Comparison of ENCODE assay signal across 9 cellular contexts in genomic region chr3:188037116-188037718, GRCh38.
DNase-seq lines count a peak whose midpoint lies in the region; TF ChIP-seq lines count a peak whose summit lies in the region.
"Had no signal": no experiment of that assay in that cellular context is flagged by ENCODE, and none has a peak within 500 bp of the region (broad histone marks: within the 10 kb centered on the region; RNA-seq: fewer than 3 reads in every experiment).

No MANE protein-coding gene starts in this region.

- intact Hi-C loops in activated CD4-positive, alpha-beta memory T cell treated with anti-CD3 and anti-CD28 coated beads for 36 hours (cut with micrococcal nuclease): no loop called here

- H3K9me3 ChIP-seq in BLaER1: peaks cover 38% of the 10 kb centered on the region

- H3K36me3 Mint-ChIP-seq in mesothelial cell of epicardium: no peaks in the 10 kb centered on the region
- H3K36me3 Mint-ChIP-seq in activated CD4-positive, alpha-beta memory T cell treated with anti-CD3 and anti-CD28 coated beads for 36 hours: no peaks in the 10 kb centered on the region

- POLR2A ChIA-PET in activated CD4-positive, alpha-beta memory T cell treated with anti-CD3 and anti-CD28 coated beads for 36 hours (lab: Charles Lee): no interaction called here

- H3K4me1 Mint-ChIP-seq in mesothelial cell of epicardium: peaks cover 13% of the 10 kb centered on the region
- peaks cover 10% of the 10 kb centered on the region for H3K4me1 Mint-ChIP-seq in activated CD4-positive, alpha-beta memory T cell treated with anti-CD3 and anti-CD28 coated beads for 36 hours (ENCODE audit: low read depth)

- H3K9me3 Mint-ChIP-seq in mesothelial cell of epicardium: peaks cover 11% of the 10 kb centered on the region
- no peaks in the 10 kb centered on the region for H3K9me3 Mint-ChIP-seq in activated CD4-positive, alpha-beta memory T cell treated with anti-CD3 and anti-CD28 coated beads for 36 hours

- no peak overlapping the region for H3K4me3 Mint-ChIP-seq in mesothelial cell of epicardium
- H3K4me3 Mint-ChIP-seq in activated CD4-positive, alpha-beta memory T cell treated with anti-CD3 and anti-CD28 coated beads for 36 hours: no peak overlapping the region

- H4K20me1 ChIP-seq in BLaER1: no peaks in the 10 kb centered on the region

- H3K36me3 ChIP-seq in BLaER1: no peaks in the 10 kb centered on the region

- no peak overlapping the region for H3K27ac Mint-ChIP-seq in mesothelial cell of epicardium
- H3K27ac Mint-ChIP-seq in activated CD4-positive, alpha-beta memory T cell treated with anti-CD3 and anti-CD28 coated beads for 36 hours: no peak overlapping the region

- H3K27me3 ChIP-seq in BLaER1: no peaks in the 10 kb centered on the region

- H3K4me2 ChIP-seq in BLaER1: 0 out of 2 replicates have a peak overlapping the region, but pooled peaks have one; percentile 3

- H3K27ac ChIP-seq in BLaER1: no peak overlapping the region

- no peak overlapping the region for H3K9ac ChIP-seq in BLaER1

- CTCF ChIA-PET in activated CD4-positive, alpha-beta memory T cell treated with anti-CD3 and anti-CD28 coated beads for 36 hours (lab: Charles Lee): interaction anchor here (1.3 kb wide), 1 partner anchor 13 kb away, joined by 3 read pairs; no protein-coding TSS in a partner anchor

- H3K27me3 Mint-ChIP-seq in mesothelial cell of epicardium (ENCODE audit: low read depth): peaks cover 3% of the 10 kb centered on the region
- H3K27me3 Mint-ChIP-seq in activated CD4-positive, alpha-beta memory T cell treated with anti-CD3 and anti-CD28 coated beads for 36 hours: no peaks in the 10 kb centered on the region

- H3K4me1 ChIP-seq in BLaER1: peaks cover 37% of the 10 kb centered on the region

- TF ChIP-seq CTCF in mesothelial cell of epicardium (IDR thresholded peaks at IDR 0.05; ENCODE audit: unreplicated experiment): peak; percentile 13

- DNase-seq in NCI-H2107 (lab: John Stamatoyannopoulos, UW) (peak; percentile 23), dermis blood vessel endothelial cell (peak; percentile 66), mesothelial cell of epicardium (ENCODE audit: low spot score in 2 of 2, unreplicated experiment in 2 of 2) (no peak), middle frontal gyrus (ENCODE audit: extremely low spot score, low spot score) (no peak), amniotic stem cell (lab: John Stamatoyannopoulos, UW) (no peak)
- DNase-seq in activated CD4-positive, alpha-beta memory T cell treated with anti-CD3 and anti-CD28 coated beads for 36 hours: no peak
- DNase-seq in central memory CD4-positive, alpha-beta T cell: no peak
- DNase-seq: activated CD4-positive, alpha-beta T cell treated with anti-CD3 and anti-CD28 coated beads, Interleukin-2, amount 50 U/mL, for 1 hour had no signal

- H3K4me3 ChIP-seq in BLaER1: no peak overlapping the region

Comparison
In these comparisons a context has a peak if more than half of its experiments do, and no peak if none do; other contexts are left out.
1. DNase-seq: peak in NCI-H2107 (single experiment) and dermis blood vessel endothelial cell (single experiment); none in mesothelial cell of epicardium (0 of 2), activated CD4-positive, alpha-beta memory T cell treated with anti-CD3 and anti-CD28 coated beads for 36 hours (single experiment), middle frontal gyrus (single experiment), central memory CD4-positive, alpha-beta T cell (single experiment) and amniotic stem cell (single experiment).